1 cellular context compared by ENCODE assay signal in the genomic region with DNA sequence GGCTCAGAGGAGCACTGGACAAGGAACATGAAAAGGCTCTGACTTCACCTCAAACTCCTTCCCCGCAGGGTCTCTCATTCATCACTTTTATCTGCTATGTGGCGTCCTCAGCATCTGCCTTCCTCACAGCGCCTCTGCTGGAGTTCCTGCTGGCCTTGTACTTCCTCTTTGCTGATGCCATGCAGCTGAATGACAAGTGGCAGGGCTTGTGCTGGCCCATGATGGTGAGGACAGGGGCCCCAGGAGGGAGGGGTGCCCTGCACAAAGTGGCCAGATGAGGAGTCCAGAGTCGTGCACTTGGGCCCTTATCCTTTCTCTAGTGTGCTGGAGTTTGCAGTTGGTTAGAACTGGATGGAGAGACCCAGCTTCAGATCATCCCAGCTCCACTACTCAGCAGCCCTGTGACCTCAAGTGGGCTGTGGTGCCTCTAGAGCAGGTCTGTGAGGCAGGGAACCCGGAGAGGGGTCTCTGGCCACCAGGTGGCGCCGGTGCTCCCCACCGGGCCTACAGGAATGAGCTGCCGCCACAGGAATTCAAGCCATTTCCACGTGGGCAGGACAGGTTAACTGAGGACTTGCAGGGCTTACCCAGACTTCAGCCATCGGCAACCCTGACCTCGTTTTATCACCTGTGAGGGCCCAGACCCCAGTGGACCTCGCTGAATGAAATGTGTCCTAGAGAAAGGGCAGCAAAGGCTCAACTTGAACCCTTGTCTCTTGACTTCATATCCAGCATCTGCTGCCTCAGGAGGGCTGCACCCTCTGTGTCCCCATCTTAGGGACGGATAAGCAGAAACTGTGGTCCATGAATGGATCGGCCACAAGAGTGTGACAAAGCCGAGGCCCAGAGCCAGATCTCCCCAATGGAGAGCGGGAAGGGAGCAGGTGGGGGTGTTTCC.
TF ChIP-seq lines count a peak whose summit lies in the region.

No MANE protein-coding gene starts in this region.

TF ChIP-seq in HEK293, 187 proteins besides CTCF, POLR2A, EP300 and RAD21 (continued from another document):
- TF ChIP-seq PRDM2 (tag by site-specific recombination; IDR thresholded peaks at IDR 0.05; ENCODE audit: borderline replicate concordance), result no peak
- TF ChIP-seq ZBTB20 (tag by site-specific recombination; IDR thresholded peaks at IDR 0.05), result peak; percentile 59
- TF ChIP-seq ZBTB10 (tag by site-specific recombination; IDR thresholded peaks at IDR 0.05), result 0 out of 2 replicates have a peak, but pooled peaks have one; percentile 37
- no peak for TF ChIP-seq ZNF596 (tag by site-specific recombination; IDR thresholded peaks at IDR 0.05)
- TF ChIP-seq ZNF621 (tag by site-specific recombination; IDR thresholded peaks at IDR 0.05), result no peak
- peak; percentile 42; the same call in 1 of the 2 replicates for TF ChIP-seq EGR2 (tag by site-specific recombination; IDR thresholded peaks at IDR 0.05; ENCODE audit: low read depth)
- no peak for TF ChIP-seq ZFP41 (tag by site-specific recombination; IDR thresholded peaks at IDR 0.05; ENCODE audit: borderline replicate concordance)
- TF ChIP-seq KLF8 (tag by site-specific recombination; IDR thresholded peaks at IDR 0.05), result peak; percentile 46; the same call in 1 of the 2 replicates
- TF ChIP-seq ZFHX2 (tag by site-specific recombination; conservative IDR thresholded peaks at IDR 0.05), result 0 out of 2 replicates have a peak, but pooled peaks have one; percentile 34
- peak; percentile 39; the same call in 1 of the 2 replicates for TF ChIP-seq ZSCAN30 (tag by site-specific recombination; IDR thresholded peaks at IDR 0.05)
- TF ChIP-seq ZNF19 (tag by site-specific recombination; IDR thresholded peaks at IDR 0.05; ENCODE audit: low read depth), result no peak
- 0 out of 2 replicates have a peak, but pooled peaks have one; percentile 29 for TF ChIP-seq ZNF366 (tag by site-specific recombination; conservative IDR thresholded peaks at IDR 0.05)
- peak; percentile 59; the same call in 1 of the 2 replicates for TF ChIP-seq ZNF2 (tag by site-specific recombination; IDR thresholded peaks at IDR 0.05)
- TF ChIP-seq ZXDB (tag by site-specific recombination; IDR thresholded peaks at IDR 0.05), result peak; percentile 48; the same call in 1 of the 2 replicates
- no peak for TF ChIP-seq ZNF518A (tag by site-specific recombination; conservative IDR thresholded peaks at IDR 0.05; ENCODE audit: low read depth)
- peak; percentile 74 for TF ChIP-seq ZNF335 (tag by site-specific recombination; conservative IDR thresholded peaks at IDR 0.05)
- TF ChIP-seq ZIC2 (tag by site-specific recombination; IDR thresholded peaks at IDR 0.05), result peak; percentile 89
- TF ChIP-seq ZNF600 (tag by site-specific recombination; IDR thresholded peaks at IDR 0.05), result peak; percentile 90
- peak; percentile 81; the same call in 1 of the 2 replicates for TF ChIP-seq ZNF692 (tag by site-specific recombination; IDR thresholded peaks at IDR 0.05)
- TF ChIP-seq ZNF138 (tag by site-specific recombination; IDR thresholded peaks at IDR 0.05; ENCODE audit: borderline replicate concordance), result no peak
- TF ChIP-seq FEZF1 (tag by site-specific recombination; IDR thresholded peaks at IDR 0.05), result peak; percentile 19; the same call in 1 of the 2 replicates
- no peak for TF ChIP-seq ZFP37 (tag by site-specific recombination; IDR thresholded peaks at IDR 0.05)
- TF ChIP-seq ZNF629 (tag by site-specific recombination; IDR thresholded peaks at IDR 0.05), result peak; percentile 42; the same call in 1 of the 2 replicates
- TF ChIP-seq IKZF3 (tag by site-specific recombination; IDR thresholded peaks at IDR 0.05), result 0 out of 2 replicates have a peak, but pooled peaks have one; percentile 42
